9 cellular contexts compared by ENCODE assay signal in genomic region chr12:1217191-1217949, GRCh38.
DNase-seq lines count a peak whose midpoint lies in the region; ATAC-seq and TF ChIP-seq lines count a peak whose summit lies in the region.
"Had no signal": no experiment of that assay in that cellular context is flagged by ENCODE, and none has a peak within 500 bp of the region (broad histone marks: within the 10 kb centered on the region; RNA-seq: fewer than 3 reads in every experiment).

No MANE protein-coding gene starts in this region.

- peak; percentile 67 for ATAC-seq in left ventricle myocardium superior

- peak overlapping the region in 1 of 5 donors; percentile 10 for H3K4me3 ChIP-seq in subcutaneous abdominal adipose tissue (ENCODE audit: low read depth in 1 of 5, low read length in 5 of 5)

- H3K27ac ChIP-seq in VCaP (peak overlapping the region; percentile 98), subcutaneous abdominal adipose tissue (ENCODE audit: low read depth, low read length) (peak overlapping the region; percentile 64)

- no peaks in the 10 kb centered on the region for H3K27me3 ChIP-seq in subcutaneous abdominal adipose tissue (ENCODE audit: control insufficient read depth in 5 of 5, insufficient read depth in 4 of 5, low read length in 5 of 5)

- intact Hi-C loops in left ventricle myocardium superior (cut with micrococcal nuclease) = no loop called here
- intact Hi-C loops in posterior cingulate gyrus (cut with DNase I) = no loop called here

- H3K9me3 ChIP-seq in subcutaneous abdominal adipose tissue (ENCODE audit: control insufficient read depth in 5 of 5, low read length in 5 of 5) = no peaks in the 10 kb centered on the region

- TF ChIP-seq CTCF in VCaP (conservative IDR thresholded peaks at IDR 0.05) = no peak

- H3K9ac ChIP-seq in subcutaneous abdominal adipose tissue (ENCODE audit: low read length in 5 of 5) = peak overlapping the region in 1 of 5 donors; percentile 33

- in situ Hi-C loops in KBM-7 (cut with MboI; ENCODE audit: low pct_unique_long_range_greater_than_20kb, low sequenced_read_pairs) = no loop called here

- DNase-seq in HS-27A (ENCODE audit: low read depth) (peak; percentile 89), left ventricle myocardium superior (no peak), NCI-H2227 treated with DMSO at 0.1 percent for 48 hours (lab: John Stamatoyannopoulos, UW) (no peak), CD1c-positive myeloid dendritic cell (ENCODE audit: extremely low spot score) (no peak), KBM-7 (no peak), posterior cingulate gyrus (no peak)
- DNase-seq: head of caudate nucleus had no signal

- H3K4me1 ChIP-seq in subcutaneous abdominal adipose tissue (ENCODE audit: control insufficient read depth in 5 of 5, insufficient read depth in 5 of 5, low read length in 5 of 5) = peaks cover 2 to 31% (median 5%) of the 10 kb centered on the region in 5 donors

- no peaks in the 10 kb centered on the region for H3K36me3 ChIP-seq in subcutaneous abdominal adipose tissue (ENCODE audit: control insufficient read depth in 5 of 5, insufficient read depth in 5 of 5, low read length in 5 of 5)
